ENCODE assay signal across 26 cellular contexts in genomic region chr16:2874032-2874431, GRCh38. TPM values are rescaled to one million over a fixed set of nuclear protein-coding genes. Genes with fewer than 3 reads are reported as not detected.
DNase-seq lines count a peak whose midpoint lies in the region; ATAC-seq and TF ChIP-seq lines count a peak whose summit lies in the region.
"Had no signal": no experiment of that assay in that cellular context is flagged by ENCODE, and none has a peak within 500 bp of the region (broad histone marks: within the 10 kb centered on the region; RNA-seq: fewer than 3 reads in every experiment).

No MANE protein-coding gene starts in this region.

- H3K27ac Mint-ChIP-seq in neural crest cell (ENCODE audit: unreplicated experiment): no peak overlapping the region
- H3K27ac Mint-ChIP-seq: activated naive CD8-positive, alpha-beta T cell treated with anti-CD3 and anti-CD28 coated beads, Interleukin-2, amount 10 ng/mL, durations not matched to agents 7 days and 5 days; activated T-helper 17 cell treated with anti-CD3 and anti-CD28 coated beads, Interleukin-2, amount 50 U/mL, for 72 hours; IgD-negative memory B cell; natural killer cell; T-helper 2 cell treated with Interferon-gamma antibody and Interleukin-4, amounts not matched to agents 5 μg/mL and 100 μg/mL, for 36 hours; WTC11 had no signal

- no peak for TF ChIP-seq POLR2A in transverse colon (IDR thresholded peaks at IDR 0.05)

- H3K9me3 Mint-ChIP-seq in neural crest cell: no peaks in the 10 kb centered on the region
- H3K9me3 Mint-ChIP-seq: activated naive CD8-positive, alpha-beta T cell treated with anti-CD3 and anti-CD28 coated beads, Interleukin-2, amount 10 ng/mL, durations not matched to agents 7 days and 5 days; activated T-helper 17 cell treated with anti-CD3 and anti-CD28 coated beads, Interleukin-2, amount 50 U/mL, for 72 hours; CD4-positive, alpha-beta memory T cell; IgD-negative memory B cell; natural killer cell; T-helper 2 cell treated with Interferon-gamma antibody and Interleukin-4, amounts not matched to agents 5 μg/mL and 100 μg/mL, for 36 hours; WTC11 had no signal

- in situ Hi-C loops in transverse colon (cut with MboI; ENCODE audit: low pct_ligation_motif_present in 1 of 4, low pct_unique_long_range_greater_than_20kb in 1 of 4, low sequenced_read_pairs in 3 of 4): loop anchor here in 1 of 4 donors (10.0 kb wide), 1 partner anchor 51 kb away; no protein-coding TSS in a partner anchor

- intact Hi-C loops in transverse colon (cut with DNase I; ENCODE audit: low total_unique reads): no loop called here

- no peaks in the 10 kb centered on the region for H3K36me3 Mint-ChIP-seq in neural crest cell (ENCODE audit: low read depth)
- H3K36me3 Mint-ChIP-seq: activated naive CD8-positive, alpha-beta T cell treated with anti-CD3 and anti-CD28 coated beads, Interleukin-2, amount 10 ng/mL, durations not matched to agents 7 days and 5 days; CD4-positive, alpha-beta memory T cell; IgD-negative memory B cell; natural killer cell; WTC11 had no signal

- TF ChIP-seq EP300 in transverse colon (IDR thresholded peaks at IDR 0.05; ENCODE audit: low read depth): no peak

- WGBS in transverse colon (ENCODE audit: low coverage in 1 of 2), 2 donors: 58 to 66% methylated on average over 6 of the region's 6 CpGs

- H3K4me1 ChIP-seq in KMS-11 (ENCODE audit: low read depth, poor library complexity, severe bottlenecking) (peaks cover 14% of the 10 kb centered on the region), transverse colon (peaks cover 3 to 7% (median 6%) of the 10 kb centered on the region in 4 donors)
- H3K4me1 ChIP-seq: sigmoid colon had no signal

- peak overlapping the region; percentile 29; the same call in 1 of the 2 replicates for H2AFZ ChIP-seq in KMS-11 (ENCODE audit: low read depth)

- no peaks in the 10 kb centered on the region for H3K9me3 ChIP-seq in transverse colon
- H3K9me3 ChIP-seq: heart right ventricle, MG63, sigmoid colon had no signal

- H3K27me3 Mint-ChIP-seq in neural crest cell (ENCODE audit: low read depth): peaks cover 71% of the 10 kb centered on the region
- H3K27me3 Mint-ChIP-seq: activated T-helper 17 cell treated with anti-CD3 and anti-CD28 coated beads, Interleukin-2, amount 50 U/mL, for 72 hours had no signal

- H3K9ac ChIP-seq in KMS-11: no peak overlapping the region

- H3K27ac ChIP-seq in KMS-11 (no peak overlapping the region), VCaP (peak overlapping the region; percentile 70), transverse colon (no peak overlapping the region)
- H3K27ac ChIP-seq: heart right ventricle, SK-N-MC had no signal

- H3K36me3 ChIP-seq in KMS-11 (ENCODE audit: insufficient read depth) (no peaks in the 10 kb centered on the region), transverse colon (no peaks in the 10 kb centered on the region)
- H3K36me3 ChIP-seq: heart right ventricle, MG63, sigmoid colon had no signal

- peak overlapping the region; percentile 5; the same call in 1 of the 2 replicates for H3K4me2 ChIP-seq in KMS-11

- H4K20me1 ChIP-seq in KMS-11 (ENCODE audit: insufficient read depth): no peaks in the 10 kb centered on the region; the same call in 1 of the 2 replicates

- peak; percentile 84 for DNase-seq in DMS 273 (lab: John Stamatoyannopoulos, UW; ENCODE audit: unreplicated experiment)
- DNase-seq in neural crest cell (ENCODE audit: low read depth, low spot score): no peak
- no peak for DNase-seq in transverse colon
- DNase-seq in activated effector memory CD4-positive, alpha-beta T cell treated with Interleukin-2 at 50 U/mL for 16 hours: no peak
- DNase-seq: activated CD4-positive, alpha-beta T cell treated with anti-CD3 and anti-CD28 coated beads, Interleukin-2, amount 50 U/mL, for 4 hours; activated CD8-positive, alpha-beta memory T cell treated with anti-CD3 and anti-CD28 coated beads, Interleukin-2, amount 50 U/mL, for 4 hours; activated naive CD8-positive, alpha-beta T cell treated with anti-CD3 and anti-CD28 coated beads, Interleukin-2, amount 10 ng/mL, durations not matched to agents 7 days and 5 days; GOT3; MG63; natural killer cell; sigmoid colon had no signal

- H3K4me3 ChIP-seq in KMS-11 (IDR thresholded peaks at IDR 0.05; ENCODE audit: insufficient read depth, low read depth, low read length) (no peak overlapping the region), transverse colon (no peak overlapping the region)
- H3K4me3 ChIP-seq: GM12878, heart right ventricle, MG63, sigmoid colon had no signal

- peak overlapping the region; percentile 15 for H3K4me3 Mint-ChIP-seq in neural crest cell
- H3K4me3 Mint-ChIP-seq: activated naive CD8-positive, alpha-beta T cell treated with anti-CD3 and anti-CD28 coated beads, Interleukin-2, amount 10 ng/mL, durations not matched to agents 7 days and 5 days; activated T-helper 17 cell treated with anti-CD3 and anti-CD28 coated beads, Interleukin-2, amount 50 U/mL, for 72 hours; natural killer cell; T-helper 2 cell treated with Interferon-gamma antibody and Interleukin-4, amounts not matched to agents 5 μg/mL and 100 μg/mL, for 36 hours; WTC11 had no signal

- H3K27me3 ChIP-seq in KMS-11 (ENCODE audit: insufficient read depth, low read depth): peaks cover 22% of the 10 kb centered on the region; the same call in 1 of the 2 replicates
- no peaks in the 10 kb centered on the region for H3K27me3 ChIP-seq in transverse colon
- H3K27me3 ChIP-seq: heart right ventricle, MG63, sigmoid colon had no signal

- no peaks in the 10 kb centered on the region for H3K79me2 ChIP-seq in KMS-11 (ENCODE audit: insufficient read depth, low read depth)

- no peak for TF ChIP-seq CTCF in KMS-11 (conservative IDR thresholded peaks at IDR 0.05; ENCODE audit: low read depth, low read length)
- no peak for TF ChIP-seq CTCF in VCaP (conservative IDR thresholded peaks at IDR 0.05)
- no peak for TF ChIP-seq CTCF in neural crest cell (conservative IDR thresholded peaks at IDR 0.05)
- TF ChIP-seq CTCF in transverse colon (IDR thresholded peaks at IDR 0.05): no peak

- no peak for ATAC-seq in HG02798 (IDR thresholded peaks at IDR 0.05; ENCODE audit: poor library complexity, unreplicated experiment)

- no peaks in the 10 kb centered on the region for H3K4me1 Mint-ChIP-seq in neural crest cell
- H3K4me1 Mint-ChIP-seq: activated T-helper 17 cell treated with anti-CD3 and anti-CD28 coated beads, Interleukin-2, amount 50 U/mL, for 72 hours; natural killer cell had no signal

RNA-seq across cellular contexts. Expression of gene FLYWCH2, which starts 9.0 kb away (rescaled TPM):
- 32.3 and 32.4 TPM in 2 replicates for total RNA-seq in neural crest cell
- total RNA-seq in transverse colon: 10 to 100 TPM; 35.0 to 74.4 (median 50.9) TPM

RNA-seq across cellular contexts. Expression of gene PRSS22, which starts 16.1 kb away (rescaled TPM):
- total RNA-seq in neural crest cell (not detected in 2 replicates), transverse colon (10 to 100 TPM in 1 of 4 donors, 1 to 10 TPM in 1, not detected in 2; 2.5 to 11.2 TPM)
- total RNA-seq: activated naive CD8-positive, alpha-beta T cell treated with anti-CD3 and anti-CD28 coated beads, Interleukin-2, amount 10 ng/mL, durations not matched to agents 7 days and 5 days; cerebellum; fibroblast of villous mesenchyme; GM12878; sigmoid colon had no signal

RNA-seq across cellular contexts. Expression of gene FLYWCH1, which starts 37.7 kb away (rescaled TPM):
- total RNA-seq in neural crest cell (26.4 and 26.7 TPM in 2 replicates), transverse colon (10 to 100 TPM; 29.1 to 59.1 (median 34.6) TPM)

RNA-seq across cellular contexts. Expression of gene ZG16B, which starts 43.9 kb away (rescaled TPM):
- total RNA-seq in neural crest cell (not detected in 2 replicates), transverse colon (10 to 100 TPM in 2 of 4 donors, 1 to 10 TPM in 1, not detected in 1; 5.2 to 28.3 (median 15.9) TPM)
- total RNA-seq: CD4-positive, alpha-beta memory T cell; cerebellum; left lobe of liver; sigmoid colon; WTC11 had no signal

RNA-seq across cellular contexts. Expression of gene PRSS21, which starts 57.0 kb away (rescaled TPM):
- total RNA-seq in neural crest cell (not detected in 2 replicates), transverse colon (1 to 10 TPM in 2 of 4 donors, not detected in 2; 1.6 to 1.9 TPM)
- total RNA-seq: cerebellum, left lobe of liver, RPMI7951, sigmoid colon had no signal
